Comparison of ENCODE assay signal across 8 cellular contexts in the genomic region with DNA sequence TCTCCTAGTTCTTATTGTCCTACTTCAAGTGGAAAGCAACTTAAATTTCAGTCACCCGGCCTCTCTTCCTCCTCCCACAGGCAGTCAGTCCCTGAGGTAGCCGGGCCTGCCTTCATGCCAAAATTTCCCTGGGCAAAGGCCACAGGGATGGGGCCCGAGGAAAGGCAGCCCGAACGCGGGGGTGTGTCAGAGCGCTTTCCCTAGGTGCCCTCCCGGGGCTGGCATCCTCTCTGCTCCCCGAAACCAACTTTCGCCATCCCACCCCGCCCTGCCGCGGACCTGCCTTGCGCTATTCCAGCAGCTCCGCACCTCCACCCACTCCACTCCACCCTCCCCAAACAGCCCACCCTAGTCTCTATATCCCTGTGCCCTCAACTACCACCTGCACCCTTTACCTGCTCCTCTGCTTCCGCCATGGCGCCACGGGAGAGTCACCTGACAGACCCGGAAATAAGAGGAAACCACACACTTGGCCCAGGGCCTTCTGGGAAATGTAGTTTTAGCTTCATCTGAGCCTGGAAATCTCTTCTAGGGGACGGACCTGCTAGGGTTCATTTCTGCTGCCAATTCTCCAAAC. TPM values are rescaled to one million over a fixed set of nuclear protein-coding genes. Genes with fewer than 3 reads are reported as not detected.
A peak's percentile ranks its signal among the peaks of the same experiment; 100 is the strongest.
DNase-seq lines count a peak whose midpoint lies in the region; ATAC-seq and TF ChIP-seq lines count a peak whose summit lies in the region.

A gene (minus strand): TSS at position 433 of the 577 bp plus-strand sequence. CDS start 17 bp downstream, at position 416.

- H3K36me3 ChIP-seq in adipocyte (ENCODE audit: control insufficient read depth, insufficient read depth, low read length, severe bottlenecking) (no peaks in the 10 kb centered on the region), heart right ventricle (no peaks in the 10 kb centered on the region), upper lobe of left lung (no peaks in the 10 kb centered on the region)

- TF ChIP-seq CTCF in NB4 (IDR thresholded peaks at IDR 0.05; ENCODE audit: low read depth, low read length) (no peak), heart right ventricle (IDR thresholded peaks at IDR 0.05) (no peak), upper lobe of left lung (IDR thresholded peaks at IDR 0.05) (no peak)

- TF ChIP-seq EP300 in upper lobe of left lung (IDR thresholded peaks at IDR 0.05) = peak in 1 of 4 donors; percentile 15

- ATAC-seq in HG02571 (IDR thresholded peaks at IDR 0.05; ENCODE audit: unreplicated experiment) = peak; percentile 99
- peak; percentile 84 to 98 (median 97) for ATAC-seq in heart right ventricle
- ATAC-seq in upper lobe of left lung (ENCODE audit: low FRiP score in 2 of 2) = peak; percentile 92 to 97

- H3K9me3 ChIP-seq in adipocyte (ENCODE audit: control insufficient read depth, low read length) (no peaks in the 10 kb centered on the region), heart right ventricle (no peaks in the 10 kb centered on the region), upper lobe of left lung (no peaks in the 10 kb centered on the region)

- peak within 1 kb of the TSS in 5 of 10 donors; percentile 29 to 86 (median 47) for H3K27ac ChIP-seq in heart right ventricle
- peak within 1 kb of the TSS; percentile 58 to 86 (median 72) for H3K27ac ChIP-seq in upper lobe of left lung

- H3K9ac ChIP-seq in adipocyte (ENCODE audit: low read length) = peak within 1 kb of the TSS; percentile 86

- TF ChIP-seq POLR2A in GM10847 (IDR thresholded peaks at IDR 0.05; ENCODE audit: extremely low read depth, insufficient read length) (peak; percentile 56), NB4 (IDR thresholded peaks at IDR 0.05; ENCODE audit: extremely low read depth, insufficient read length) (peak; percentile 72), upper lobe of left lung (IDR thresholded peaks at IDR 0.05) (peak in 1 of 4 donors; percentile 62)

- intact Hi-C loops in heart right ventricle (cut with DNase I) (loop anchor here in 2 of 10 donors (5.0 to 10.0 kb wide), 2 partner anchors 102 to 104 kb away; no protein-coding TSS in a partner anchor), posterior vena cava (cut with DNase I) (no loop called here)

- 0 to 1% methylated on average over 20 of the region's 20 CpGs for WGBS in heart right ventricle, 2 donors
- 0 to 1% methylated on average over 20 of the region's 20 CpGs for WGBS in upper lobe of left lung, 2 donors

- no peaks in the 10 kb centered on the region for H3K27me3 ChIP-seq in adipocyte (replicated peaks; ENCODE audit: control insufficient read depth, insufficient read depth, low read length)
- no peaks in the 10 kb centered on the region for H3K27me3 ChIP-seq in heart right ventricle
- H3K27me3 ChIP-seq in upper lobe of left lung = no peaks in the 10 kb centered on the region

- DNase-seq in NB4 (ENCODE audit: low read depth) (peak; percentile 80), T follicular helper cell (ENCODE audit: low read depth) (peak; percentile 73), adipocyte (ENCODE audit: low read depth) (peak; percentile 88), heart right ventricle (peak; percentile 58 to 83), posterior vena cava (ENCODE audit: low spot score) (peak; percentile 86), upper lobe of left lung (peak; percentile 85 to 88)

- peak within 1 kb of the TSS; percentile 93 for H3K4me3 ChIP-seq in NB4 (ENCODE audit: low read depth, low read length)
- H3K4me3 ChIP-seq in adipocyte (ENCODE audit: low read length) = peak within 1 kb of the TSS; percentile 94
- peak within 1 kb of the TSS; percentile 75 to 96 (median 85) for H3K4me3 ChIP-seq in heart right ventricle
- peak within 1 kb of the TSS; percentile 85 to 98 (median 88) for H3K4me3 ChIP-seq in upper lobe of left lung

- H3K4me1 ChIP-seq in adipocyte (ENCODE audit: control insufficient read depth, insufficient read depth, low read length) (peaks cover 18% of the 10 kb centered on the region), heart right ventricle (peaks cover 0 to 19% (median 9%) of the 10 kb centered on the region in 9 donors), upper lobe of left lung (peaks cover 7 to 19% (median 10%) of the 10 kb centered on the region in 4 donors)

RNA-seq across cellular contexts. Expression of the gene that starts here (rescaled TPM):
- total RNA-seq in heart right ventricle (10 to 100 TPM; 27.4 to 60.7 (median 50.5) TPM), posterior vena cava (10 to 100 TPM; 60.6 to 61.0 TPM), upper lobe of left lung (10 to 100 TPM; 32.1 to 96.4 (median 48.4) TPM)
- polyA plus RNA-seq in heart right ventricle = 1 to 10 TPM; 7.1 to 9.3 TPM
